ENCODE assay signal across 15 cellular contexts in genomic region chr12:66637693-66638301, GRCh38. TPM values are rescaled to one million over a fixed set of nuclear protein-coding genes. Genes with fewer than 3 reads are reported as not detected.
"Had no signal": no experiment of that assay in that cellular context is flagged by ENCODE, and none has a peak within 500 bp of the region (broad histone marks: within the 10 kb centered on the region; RNA-seq: fewer than 3 reads in every experiment).

No MANE protein-coding gene starts in this region.

- H3K27ac ChIP-seq: coronary artery, esophagus muscularis mucosa, tibial artery, uterus, VCaP had no signal

- H3K9me3 Mint-ChIP-seq: activated naive CD4-positive, alpha-beta T cell treated with anti-CD3 and anti-CD28 coated beads, Interleukin-2, amount 10 ng/mL, durations not matched to agents 7 days and 5 days; activated T-helper 2 cell treated with anti-CD3 and anti-CD28 coated beads, Interferon-gamma antibody, Interleukin-2, Interleukin-4, amounts not matched to agents 10 μg/mL and 5 μg/mL and 100 μg/mL, durations not matched to agents 14 hours and 24 hours and 36 hours; memory B cell; natural killer cell; stimulated activated effector memory CD8-positive, alpha-beta T cell treated with anti-CD3 and anti-CD28 coated beads, Interleukin-12 subunit alpha, Interleukin-12 subunit beta, amount 100 ng/mL, for 72 hours had no signal

- H3K27me3 ChIP-seq: esophagus muscularis mucosa, tibial artery, uterus had no signal

- H3K36me3 ChIP-seq: esophagus muscularis mucosa, tibial artery, uterus had no signal

- H3K4me3 ChIP-seq: coronary artery, esophagus muscularis mucosa, tibial artery, uterus had no signal

- H3K27me3 Mint-ChIP-seq: activated naive CD4-positive, alpha-beta T cell treated with anti-CD3 and anti-CD28 coated beads, Interleukin-2, amount 10 ng/mL, durations not matched to agents 7 days and 5 days; memory B cell had no signal

- H3K27ac Mint-ChIP-seq: activated naive CD4-positive, alpha-beta T cell treated with anti-CD3 and anti-CD28 coated beads, Interleukin-2, amount 10 ng/mL, durations not matched to agents 7 days and 5 days; activated T-helper 2 cell treated with anti-CD3 and anti-CD28 coated beads, Interferon-gamma antibody, Interleukin-2, Interleukin-4, amounts not matched to agents 10 μg/mL and 5 μg/mL and 100 μg/mL, durations not matched to agents 14 hours and 24 hours and 36 hours; memory B cell; natural killer cell; stimulated activated effector memory CD8-positive, alpha-beta T cell treated with anti-CD3 and anti-CD28 coated beads, Interleukin-12 subunit alpha, Interleukin-12 subunit beta, amount 100 ng/mL, for 72 hours had no signal

- H3K9me3 ChIP-seq: esophagus muscularis mucosa, tibial artery, uterus had no signal

- H3K4me1 Mint-ChIP-seq: activated naive CD4-positive, alpha-beta T cell treated with anti-CD3 and anti-CD28 coated beads, Interleukin-2, amount 10 ng/mL, durations not matched to agents 7 days and 5 days; memory B cell; natural killer cell; stimulated activated effector memory CD8-positive, alpha-beta T cell treated with anti-CD3 and anti-CD28 coated beads, Interleukin-12 subunit alpha, Interleukin-12 subunit beta, amount 100 ng/mL, for 72 hours had no signal

- H3K4me3 Mint-ChIP-seq: activated naive CD4-positive, alpha-beta T cell treated with anti-CD3 and anti-CD28 coated beads, Interleukin-2, amount 10 ng/mL, durations not matched to agents 7 days and 5 days; memory B cell; natural killer cell; stimulated activated effector memory CD8-positive, alpha-beta T cell treated with anti-CD3 and anti-CD28 coated beads, Interleukin-12 subunit alpha, Interleukin-12 subunit beta, amount 100 ng/mL, for 72 hours had no signal

- H3K4me1 ChIP-seq: uterus had no signal

- ATAC-seq: left ventricle myocardium superior; natural killer cell; stimulated activated effector memory CD8-positive, alpha-beta T cell treated with anti-CD3 and anti-CD28 coated beads, Interleukin-12 subunit alpha, Interleukin-12 subunit beta, amount 100 ng/mL, for 72 hours had no signal

- H3K36me3 Mint-ChIP-seq: activated naive CD4-positive, alpha-beta T cell treated with anti-CD3 and anti-CD28 coated beads, Interleukin-2, amount 10 ng/mL, durations not matched to agents 7 days and 5 days; memory B cell; natural killer cell; stimulated activated effector memory CD8-positive, alpha-beta T cell treated with anti-CD3 and anti-CD28 coated beads, Interleukin-12 subunit alpha, Interleukin-12 subunit beta, amount 100 ng/mL, for 72 hours had no signal

- DNase-seq: activated CD4-positive, alpha-beta T cell treated with anti-CD3 and anti-CD28 coated beads for 1 hour; activated CD4-positive, alpha-beta T cell treated with anti-CD3 and anti-CD28 coated beads, Interleukin-2, amount 50 U/mL, for 48 hours; activated naive CD4-positive, alpha-beta T cell treated with anti-CD3 and anti-CD28 coated beads, Interleukin-2, amount 10 ng/mL, durations not matched to agents 7 days and 5 days; central memory CD4-positive, alpha-beta T cell; hypothalamus; left ventricle myocardium superior; natural killer cell; tibial artery; uterus had no signal

RNA-seq across cellular contexts. Expression of gene GRIP1, which starts 41.1 kb away (rescaled TPM):
- total RNA-seq: activated T-helper 2 cell treated with anti-CD3 and anti-CD28 coated beads, Interferon-gamma antibody, Interleukin-2, Interleukin-4, amounts not matched to agents 10 μg/mL and 5 μg/mL and 100 μg/mL, durations not matched to agents 14 hours and 24 hours and 36 hours had no signal
